In the genomic region with DNA sequence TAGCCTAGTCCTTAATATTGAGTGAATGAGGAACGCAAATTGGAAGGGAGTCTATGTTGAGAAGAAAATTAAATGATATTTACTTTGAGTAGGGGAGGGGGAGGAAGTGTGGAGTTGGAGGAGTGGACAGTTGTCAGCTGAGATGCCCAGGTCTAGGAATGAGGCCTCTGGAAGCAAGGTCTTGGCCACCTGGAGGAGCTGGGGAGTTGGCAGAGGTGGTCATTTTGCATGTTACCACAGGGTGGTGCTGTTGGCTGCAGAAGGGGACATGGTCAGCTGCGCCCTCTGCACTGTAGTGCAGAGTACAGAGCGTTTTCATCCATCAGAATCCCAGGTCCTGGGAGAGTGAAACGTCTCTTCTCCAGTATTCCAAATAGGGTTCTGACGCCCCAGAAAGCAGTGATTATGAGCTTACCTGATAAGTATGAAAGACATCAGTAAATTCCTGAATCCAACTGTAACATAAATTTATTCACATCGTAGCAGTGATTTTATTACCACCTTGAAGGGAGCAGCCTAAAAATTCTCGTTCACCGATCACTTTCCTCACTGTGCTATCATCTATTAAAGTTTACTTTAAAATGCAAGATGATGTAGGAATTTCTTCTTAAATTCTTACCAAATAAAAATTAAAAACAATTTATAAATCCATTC, we compare ENCODE assay signal across 8 cellular contexts. TPM values are rescaled to one million over a fixed set of nuclear protein-coding genes. Genes with fewer than 3 reads are reported as not detected.
DNase-seq lines count a peak whose midpoint lies in the region; ATAC-seq and TF ChIP-seq lines count a peak whose summit lies in the region.

No MANE protein-coding gene starts in this region.

- H3K27me3 ChIP-seq in neural progenitor cell: no peaks in the 10 kb centered on the region

- peaks cover 63 to 86% of the 10 kb centered on the region in 2 donors for H3K36me3 Mint-ChIP-seq in CD14-positive monocyte
- peaks cover 39% of the 10 kb centered on the region for H3K36me3 Mint-ChIP-seq in neural progenitor cell

- peak overlapping the region in 1 of 7 donors; percentile 41 for H3K27ac Mint-ChIP-seq in CD14-positive monocyte
- H3K27ac Mint-ChIP-seq in neural progenitor cell: no peak overlapping the region

- H3K9me3 Mint-ChIP-seq in CD14-positive monocyte: peaks cover 0 to 2% (median 0%) of the 10 kb centered on the region in 7 donors
- H3K9me3 Mint-ChIP-seq in neural progenitor cell: no peaks in the 10 kb centered on the region

- no peak overlapping the region for H2AFZ ChIP-seq in neural progenitor cell (replicated peaks)

- TF ChIP-seq CTCF in CD14-positive monocyte (IDR thresholded peaks at IDR 0.05) (peak; percentile 79), fibroblast of villous mesenchyme (IDR thresholded peaks at IDR 0.05; ENCODE audit: insufficient read depth, low read depth, low read length) (peak; percentile 95), neural progenitor cell (IDR thresholded peaks at IDR 0.05) (peak; percentile 97)

- H3K4me1 ChIP-seq in neural progenitor cell: no peaks in the 10 kb centered on the region

- H3K79me2 ChIP-seq in neural progenitor cell (ENCODE audit: low read depth): peaks cover 14% of the 10 kb centered on the region

- intact Hi-C loops in CD14-positive monocyte (cut with micrococcal nuclease): no loop called here

- no peaks in the 10 kb centered on the region for H3K4me1 Mint-ChIP-seq in CD14-positive monocyte
- H3K4me1 Mint-ChIP-seq in neural progenitor cell: no peaks in the 10 kb centered on the region

- H3K9ac ChIP-seq in neural progenitor cell: no peak overlapping the region

- H3K4me3 ChIP-seq in fibroblast of villous mesenchyme (ENCODE audit: low read depth, low read length) (no peak overlapping the region), neural progenitor cell (no peak overlapping the region)

- DNase-seq in CD14-positive monocyte (ENCODE audit: low spot score): no peak
- peak; percentile 74 for DNase-seq in H4 (ENCODE audit: low spot score)
- DNase-seq in NCI-H526 (lab: John Stamatoyannopoulos, UW): peak; percentile 51 to 86
- peak; percentile 71 for DNase-seq in activated CD8-positive, alpha-beta memory T cell treated with anti-CD3 and anti-CD28 coated beads, Interleukin-2, amount 50 U/mL, for 48 hours
- peak; percentile 81 for DNase-seq in fibroblast of villous mesenchyme (ENCODE audit: low read depth)
- DNase-seq in neural progenitor cell (ENCODE audit: low spot score): peak; percentile 89

- H3K4me3 Mint-ChIP-seq in CD14-positive monocyte (no peak overlapping the region), neural progenitor cell (no peak overlapping the region)

- no peak overlapping the region for H3K27ac ChIP-seq in neural progenitor cell

- ATAC-seq in GM18511 (IDR thresholded peaks at IDR 0.05; ENCODE audit: unreplicated experiment): no peak
- no peak for ATAC-seq in GM18517 (IDR thresholded peaks at IDR 0.05; ENCODE audit: unreplicated experiment)

- H3K4me2 ChIP-seq in neural progenitor cell: no peak overlapping the region

- no peaks in the 10 kb centered on the region for H3K9me3 ChIP-seq in neural progenitor cell (ENCODE audit: low read depth)

- peaks cover 22% of the 10 kb centered on the region for H3F3A ChIP-seq in neural progenitor cell (ENCODE audit: low read depth)

- no peaks in the 10 kb centered on the region for H3K27me3 Mint-ChIP-seq in CD14-positive monocyte (ENCODE audit: low read depth in 3 of 3)
- H3K27me3 Mint-ChIP-seq in neural progenitor cell (ENCODE audit: insufficient read depth, low read depth): no peaks in the 10 kb centered on the region

- peaks cover 5% of the 10 kb centered on the region for H3K36me3 ChIP-seq in neural progenitor cell

- peaks cover 22% of the 10 kb centered on the region for H4K20me1 ChIP-seq in neural progenitor cell (ENCODE audit: low read depth)

RNA-seq across cellular contexts. Expression of gene PARK7, which starts 13.8 kb away (rescaled TPM):
- 100 to 1,000 TPM; 353 to 391 TPM for polyA plus RNA-seq in CD14-positive monocyte
- 192 and 237 TPM in 2 replicates for total RNA-seq in H4 (2014; rRNA removed; shearing (Covaris generic))
- total RNA-seq in fibroblast of villous mesenchyme (172 and 198 TPM in 2 replicates), neural progenitor cell (ENCODE audit: low replicate concordance) (193 and 214 TPM in 2 replicates)

RNA-seq across cellular contexts. Expression of gene TNFRSF9, which starts 34.7 kb away (rescaled TPM):
- 1 to 10 TPM; 1.1 to 2.6 TPM for polyA plus RNA-seq in CD14-positive monocyte
- 1.2 and 2.0 TPM in 2 replicates for total RNA-seq in H4 (2014; rRNA removed; shearing (Covaris generic))
- total RNA-seq in fibroblast of villous mesenchyme: 0.32 and 0.43 TPM in 2 replicates
- not detected in 2 replicates for total RNA-seq in neural progenitor cell (ENCODE audit: low replicate concordance)

RNA-seq across cellular contexts. Expression of gene ERRFI1, which starts 50.8 kb away (rescaled TPM):
- polyA plus RNA-seq in CD14-positive monocyte: under 1 TPM; 0.08 to 0.28 TPM
- 70.3 and 78.3 TPM in 2 replicates for total RNA-seq in H4 (2014; rRNA removed; shearing (Covaris generic))
- total RNA-seq in fibroblast of villous mesenchyme (34.8 and 70.4 TPM in 2 replicates), neural progenitor cell (ENCODE audit: low replicate concordance) (35.3 and 44.8 TPM in 2 replicates)
